In genomic region chr4:88573995-88574394, GRCh38 we compare ENCODE assay signal across 12 cellular contexts. TPM values are rescaled to one million over a fixed set of nuclear protein-coding genes. Genes with fewer than 3 reads are reported as not detected.
DNase-seq lines count a peak whose midpoint lies in the region; ATAC-seq and TF ChIP-seq lines count a peak whose summit lies in the region.
"Had no signal": no experiment of that assay in that cellular context is flagged by ENCODE, and none has a peak within 500 bp of the region (broad histone marks: within the 10 kb centered on the region; RNA-seq: fewer than 3 reads in every experiment).

No MANE protein-coding gene starts in this region.

- no peaks in the 10 kb centered on the region for H3K4me1 ChIP-seq in PC-9 (replicated peaks; ENCODE audit: insufficient read depth)

- no peaks in the 10 kb centered on the region for H3K9me3 ChIP-seq in PC-9 (ENCODE audit: insufficient read depth, low read depth)
- H3K9me3 ChIP-seq: mucosa of descending colon had no signal

- H3F3A ChIP-seq in PC-9 (ENCODE audit: insufficient read depth, low read depth) = no peaks in the 10 kb centered on the region

- no peaks in the 10 kb centered on the region for H4K20me1 ChIP-seq in PC-9 (ENCODE audit: insufficient read depth)

- ATAC-seq in WTC11 = peak; percentile 98
- ATAC-seq in left ventricle myocardium superior = peak; percentile 64
- ATAC-seq in esophagus mucosa = no peak
- ATAC-seq: mucosa of descending colon had no signal

- H3K27me3 ChIP-seq in PC-9 (ENCODE audit: insufficient read depth, low read depth) = no peaks in the 10 kb centered on the region

- DNase-seq in NCI-H2227 treated with DMSO at 0.1 percent for 48 hours (lab: John Stamatoyannopoulos, UW) (peak; percentile 0), NCI-H2227 (lab: John Stamatoyannopoulos, UW; ENCODE audit: unreplicated experiment) (no peak), WTC11 (ENCODE audit: low spot score) (no peak), left ventricle myocardium superior (no peak), type B pancreatic cell (ENCODE audit: extremely low spot score, unreplicated experiment) (no peak), PC-9 (no peak), DMS79 (lab: John Stamatoyannopoulos, UW) (no peak)
- DNase-seq: activated T-cell treated with anti-CD3 and anti-CD28 coated beads, Interleukin-2, amount 50 U/mL, for 48 hours; GDM1; mucosa of descending colon; stimulated activated naive CD4-positive, alpha-beta T cell treated with Interleukin-2 at 50 U/mL for 16 hours had no signal

- intact Hi-C loops in left ventricle myocardium superior (cut with micrococcal nuclease) (no loop called here), PC-9 (cut with micrococcal nuclease; ENCODE audit: unreplicated experiment) (no loop called here)

- no peaks in the 10 kb centered on the region for H3K79me2 ChIP-seq in PC-9 (ENCODE audit: low read depth)

- POLR2A ChIA-PET in WTC11 (lab: Charles Lee) (no interaction called here), PC-9 (lab: Charles Lee; ENCODE audit: unreplicated experiment) (no interaction called here)

- no TSS peak for BruUV-seq in PC-9 (replicated peaks; lab: Mats Ljungman, UMichigan)

- H3K36me3 Mint-ChIP-seq in WTC11 (no peaks in the 10 kb centered on the region), type B pancreatic cell (no peaks in the 10 kb centered on the region)

- H2AFZ ChIP-seq in PC-9 = no peak overlapping the region

- CTCF ChIA-PET in WTC11 (lab: Charles Lee) = interaction anchor here (0.6 to 1.9 kb wide), 14 partner anchors 10 to 165 kb away, joined by 3 to 18 read pairs (median 4); partner anchors contain the start of genes HERC3 and HERC5
- CTCF ChIA-PET in PC-9 (lab: Charles Lee) = no interaction called here

- H3K9me3 Mint-ChIP-seq in WTC11 = peaks cover 6% of the 10 kb centered on the region
- no peaks in the 10 kb centered on the region for H3K9me3 Mint-ChIP-seq in type B pancreatic cell

- H3K27ac ChIP-seq in PC-9 = no peak overlapping the region

- H3K27me3 Mint-ChIP-seq in WTC11 (ENCODE audit: low read depth) = peaks cover 2% of the 10 kb centered on the region; the same call in 1 of the 2 replicates
- H3K27me3 Mint-ChIP-seq in type B pancreatic cell = no peaks in the 10 kb centered on the region

- H3K4me3 ChIP-seq in PC-9 = no peak overlapping the region
- H3K4me3 ChIP-seq: mucosa of descending colon had no signal

- H3K36me3 ChIP-seq in PC-9 (ENCODE audit: low read depth) = no peaks in the 10 kb centered on the region

- H3K27ac Mint-ChIP-seq in WTC11 (no peak overlapping the region), type B pancreatic cell (no peak overlapping the region)

- no peak overlapping the region for H3K4me2 ChIP-seq in PC-9

- H3K9me2 ChIP-seq in PC-9 (ENCODE audit: insufficient read depth) = no peaks in the 10 kb centered on the region

- H3K4me1 Mint-ChIP-seq in WTC11 (peaks cover 18% of the 10 kb centered on the region), type B pancreatic cell (ENCODE audit: unreplicated experiment) (peaks cover 11% of the 10 kb centered on the region)

- no peak for TF ChIP-seq CTCF in WTC11 (IDR thresholded peaks at IDR 0.05)
- TF ChIP-seq CTCF in type B pancreatic cell (conservative IDR thresholded peaks at IDR 0.05) = peak; percentile 56
- no peak for TF ChIP-seq CTCF in PC-9 (conservative IDR thresholded peaks at IDR 0.05)

- no peak overlapping the region for H3K4me3 Mint-ChIP-seq in WTC11
- H3K4me3 Mint-ChIP-seq in type B pancreatic cell = no peak overlapping the region

TF ChIP-seq in WTC11, 78 proteins besides CTCF, POLR2A, EP300 and RAD21 (continues in another document):
- TF ChIP-seq USF1 (CRISPR knock-in tag; IDR thresholded peaks at IDR 0.05) = no peak
- no peak for TF ChIP-seq JUN (CRISPR knock-in tag; IDR thresholded peaks at IDR 0.05)
- no peak for TF ChIP-seq PREB (CRISPR knock-in tag; IDR thresholded peaks at IDR 0.05; ENCODE audit: borderline replicate concordance)
- TF ChIP-seq AR (CRISPR knock-in tag; IDR thresholded peaks at IDR 0.05) = no peak
- TF ChIP-seq SP1 (CRISPR knock-in tag; conservative IDR thresholded peaks at IDR 0.05) = no peak
- peak; percentile 74; the same call in 1 of the 2 replicates for TF ChIP-seq TEAD1 (CRISPR knock-in tag; IDR thresholded peaks at IDR 0.05)
- TF ChIP-seq ZNF317 (CRISPR knock-in tag; IDR thresholded peaks at IDR 0.05; ENCODE audit: borderline replicate concordance, low read depth) = no peak
- TF ChIP-seq FOXP1 (CRISPR knock-in tag; IDR thresholded peaks at IDR 0.05; ENCODE audit: borderline replicate concordance) = no peak
- no peak for TF ChIP-seq E2F4 (CRISPR knock-in tag; IDR thresholded peaks at IDR 0.05; ENCODE audit: borderline replicate concordance, low read depth)
- TF ChIP-seq CDX4 (CRISPR knock-in tag; IDR thresholded peaks at IDR 0.05; ENCODE audit: borderline replicate concordance) = no peak
- no peak for TF ChIP-seq ATF2 (CRISPR knock-in tag; IDR thresholded peaks at IDR 0.05; ENCODE audit: borderline replicate concordance, low read depth)

RNA-seq across cellular contexts. Expression of gene HERC3, which starts 18.3 kb away (rescaled TPM):
- total RNA-seq in WTC11 (2021) = 5.2 to 6.3 TPM (median 5.5 TPM) in 3 replicates
- total RNA-seq in left ventricle myocardium superior = 61.9 TPM
- total RNA-seq in type B pancreatic cell (ENCODE audit: low replicate concordance) = 13.3 and 14.1 TPM in 2 replicates
- 14.7 and 16.9 TPM in 2 replicates for total RNA-seq in PC-9 (2021)
- 20.9 TPM for total RNA-seq in esophagus mucosa

RNA-seq across cellular contexts. Expression of gene PYURF, which starts 50.4 kb away (rescaled TPM):
- 40.9 to 45.3 TPM (median 43.6 TPM) in 3 replicates for total RNA-seq in WTC11 (2021)
- total RNA-seq in left ventricle myocardium superior = 55.0 TPM
- total RNA-seq in type B pancreatic cell (ENCODE audit: low replicate concordance) = 58.6 and 63.7 TPM in 2 replicates
- total RNA-seq in PC-9 (2021) = 53.3 and 55.0 TPM in 2 replicates
- 43.6 TPM for total RNA-seq in esophagus mucosa
